17 cellular contexts compared by ENCODE assay signal in genomic region chr15:76282451-76282850, GRCh38. TPM values are rescaled to one million over a fixed set of nuclear protein-coding genes. Genes with fewer than 3 reads are reported as not detected.
DNase-seq lines count a peak whose midpoint lies in the region; ATAC-seq and TF ChIP-seq lines count a peak whose summit lies in the region.
"Had no signal": no experiment of that assay in that cellular context is flagged by ENCODE, and none has a peak within 500 bp of the region (broad histone marks: within the 10 kb centered on the region; RNA-seq: fewer than 3 reads in every experiment).

No MANE protein-coding gene starts in this region.

- H3K36me3 Mint-ChIP-seq in natural killer cell (no peaks in the 10 kb centered on the region), endothelial cell (ENCODE audit: low read depth, unreplicated experiment) (peaks cover 29% of the 10 kb centered on the region)
- peaks cover 27% of the 10 kb centered on the region for H3K36me3 Mint-ChIP-seq in natural killer cell treated with Interleukin-12 subunit alpha and Interleukin-12 subunit beta and Interleukin-15 and Interleukin-18, amount 100 ng/mL, for 72 hours
- H3K36me3 Mint-ChIP-seq in central memory CD8-positive, alpha-beta T cell (ENCODE audit: insufficient read depth) = peaks cover 12% of the 10 kb centered on the region

- intact Hi-C loops in natural killer cell (cut with micrococcal nuclease) = loop anchor here (10.0 kb wide), 1 partner anchor 48 kb away; no protein-coding TSS in a partner anchor

- H3K4me3 Mint-ChIP-seq in natural killer cell = peak overlapping the region; percentile 45
- H3K4me3 Mint-ChIP-seq in natural killer cell treated with Interleukin-12 subunit alpha and Interleukin-12 subunit beta and Interleukin-15 and Interleukin-18, amount 100 ng/mL, for 72 hours = no peak overlapping the region
- H3K4me3 Mint-ChIP-seq in central memory CD8-positive, alpha-beta T cell = peak overlapping the region; percentile 25
- H3K4me3 Mint-ChIP-seq in endothelial cell (ENCODE audit: unreplicated experiment) = no peak overlapping the region
- H3K4me3 Mint-ChIP-seq: CD4-positive, CD25-positive, alpha-beta regulatory T cell; GM23338 had no signal

- ATAC-seq in natural killer cell = peak in 2 of 3 donors; percentile 52 to 54
- ATAC-seq in natural killer cell treated with Interleukin-12 subunit alpha and Interleukin-12 subunit beta and Interleukin-15 and Interleukin-18, amount 100 ng/mL, for 72 hours = no peak
- ATAC-seq in central memory CD8-positive, alpha-beta T cell (replicated peaks; ENCODE audit: extremely low read depth, poor library complexity, severe bottlenecking) = no peak
- ATAC-seq: GM23338 had no signal

- peaks cover 33 to 44% of the 10 kb centered on the region in 2 donors for H3K4me1 Mint-ChIP-seq in natural killer cell
- peaks cover 34 to 39% of the 10 kb centered on the region in 2 donors for H3K4me1 Mint-ChIP-seq in natural killer cell treated with Interleukin-12 subunit alpha and Interleukin-12 subunit beta and Interleukin-15 and Interleukin-18, amount 100 ng/mL, for 72 hours (ENCODE audit: low read depth in 2 of 2)
- peaks cover 34% of the 10 kb centered on the region for H3K4me1 Mint-ChIP-seq in central memory CD8-positive, alpha-beta T cell
- H3K4me1 Mint-ChIP-seq in endothelial cell (ENCODE audit: unreplicated experiment) = no peaks in the 10 kb centered on the region
- H3K4me1 Mint-ChIP-seq: GM23338 had no signal

- no peak for DNase-seq in natural killer cell
- no peak for DNase-seq in natural killer cell treated with Interleukin-12 subunit alpha and Interleukin-12 subunit beta and Interleukin-15 and Interleukin-18, amount 100 ng/mL, for 72 hours (ENCODE audit: low spot score)
- DNase-seq in Kasumi-1 (lab: John Stamatoyannopoulos, UW) = peak; percentile 44 to 47
- no peak for DNase-seq in central memory CD8-positive, alpha-beta T cell (ENCODE audit: low spot score in 2 of 2)
- DNase-seq in GM10266 (ENCODE audit: extremely low spot score) = no peak
- no peak for DNase-seq in NCI-H2029 treated with DMSO at 0.1 percent for 48 hours (lab: John Stamatoyannopoulos, UW)
- no peak for DNase-seq in endothelial cell (ENCODE audit: low spot score)
- DNase-seq: 8988T; BE2C; C1 segment of cervical spinal cord; Calu3; CD4-positive, CD25-positive, alpha-beta regulatory T cell; DMS79 treated with DMSO at 0.1 percent for 48 hours; HCEC 1CT; IMR-90; KBM-7 had no signal

- H3K27ac Mint-ChIP-seq in natural killer cell (peak overlapping the region; percentile 68 to 88), endothelial cell (ENCODE audit: unreplicated experiment) (no peak overlapping the region)
- no peak overlapping the region for H3K27ac Mint-ChIP-seq in natural killer cell treated with Interleukin-12 subunit alpha and Interleukin-12 subunit beta and Interleukin-15 and Interleukin-18, amount 100 ng/mL, for 72 hours
- H3K27ac Mint-ChIP-seq in central memory CD8-positive, alpha-beta T cell (ENCODE audit: low read depth) = peak overlapping the region; percentile 73
- H3K27ac Mint-ChIP-seq: CD4-positive, CD25-positive, alpha-beta regulatory T cell; GM23338 had no signal

- H3K9me3 Mint-ChIP-seq in natural killer cell (no peaks in the 10 kb centered on the region), endothelial cell (ENCODE audit: unreplicated experiment) (no peaks in the 10 kb centered on the region)
- no peaks in the 10 kb centered on the region for H3K9me3 Mint-ChIP-seq in natural killer cell treated with Interleukin-12 subunit alpha and Interleukin-12 subunit beta and Interleukin-15 and Interleukin-18, amount 100 ng/mL, for 72 hours
- no peaks in the 10 kb centered on the region for H3K9me3 Mint-ChIP-seq in central memory CD8-positive, alpha-beta T cell
- H3K9me3 Mint-ChIP-seq: GM23338 had no signal

- no peak for TF ChIP-seq CTCF in natural killer cell (IDR thresholded peaks at IDR 0.05)
- TF ChIP-seq CTCF in GM10266 (IDR thresholded peaks at IDR 0.05; ENCODE audit: control insufficient read depth, insufficient read depth, low read depth, missing control alignments) = no peak
- TF ChIP-seq CTCF in endothelial cell (IDR thresholded peaks at IDR 0.05; ENCODE audit: unreplicated experiment) = no peak

- H3K27me3 Mint-ChIP-seq in natural killer cell (ENCODE audit: low read depth in 2 of 2) = no peaks in the 10 kb centered on the region
- H3K27me3 Mint-ChIP-seq in natural killer cell treated with Interleukin-12 subunit alpha and Interleukin-12 subunit beta and Interleukin-15 and Interleukin-18, amount 100 ng/mL, for 72 hours = no peaks in the 10 kb centered on the region
- no peaks in the 10 kb centered on the region for H3K27me3 Mint-ChIP-seq in central memory CD8-positive, alpha-beta T cell
- H3K27me3 Mint-ChIP-seq in endothelial cell (ENCODE audit: unreplicated experiment) = no peaks in the 10 kb centered on the region
- H3K27me3 Mint-ChIP-seq: CD4-positive, CD25-positive, alpha-beta regulatory T cell had no signal

RNA-seq across cellular contexts. Expression of gene ETFA, which starts 28.8 kb away (rescaled TPM):
- 10 to 100 TPM; 71.9 to 93.1 (median 79.8) TPM for total RNA-seq in natural killer cell
- total RNA-seq in natural killer cell treated with Interleukin-12 subunit alpha and Interleukin-12 subunit beta and Interleukin-15 and Interleukin-18, amount 100 ng/mL, for 72 hours = 100 to 1,000 TPM; 120 to 160 TPM
- 103 TPM for total RNA-seq in endothelial cell (ENCODE audit: unreplicated experiment)

RNA-seq across cellular contexts. Expression of gene ISL2, which starts 54.1 kb away (rescaled TPM):
- not detected for total RNA-seq in natural killer cell
- 1 to 10 TPM in 1 of 2 donors, under 1 TPM in 1; 0.73 to 1.0 TPM for total RNA-seq in natural killer cell treated with Interleukin-12 subunit alpha and Interleukin-12 subunit beta and Interleukin-15 and Interleukin-18, amount 100 ng/mL, for 72 hours
- total RNA-seq in endothelial cell (ENCODE audit: unreplicated experiment) = 1.4 TPM

Comparison
In these comparisons a context has a peak if more than half of its experiments do, and no peak if none do; other contexts are left out.
1. ATAC-seq: peak in natural killer cell (2 of 3); none in natural killer cell treated with Interleukin-12 subunit alpha and Interleukin-12 subunit beta and Interleukin-15 and Interleukin-18, amount 100 ng/mL, for 72 hours (0 of 2) and central memory CD8-positive, alpha-beta T cell (single experiment).
2. H3K27ac Mint-ChIP-seq: peak in natural killer cell (2 of 2) and central memory CD8-positive, alpha-beta T cell (single experiment); none in natural killer cell treated with Interleukin-12 subunit alpha and Interleukin-12 subunit beta and Interleukin-15 and Interleukin-18, amount 100 ng/mL, for 72 hours (0 of 2) and endothelial cell (single experiment).
3. H3K4me3 Mint-ChIP-seq: peak in natural killer cell (single experiment) and central memory CD8-positive, alpha-beta T cell (single experiment); none in natural killer cell treated with Interleukin-12 subunit alpha and Interleukin-12 subunit beta and Interleukin-15 and Interleukin-18, amount 100 ng/mL, for 72 hours (single experiment) and endothelial cell (single experiment).
4. DNase-seq: peak in Kasumi-1 (2 of 2); none in natural killer cell (single experiment), natural killer cell treated with Interleukin-12 subunit alpha and Interleukin-12 subunit beta and Interleukin-15 and Interleukin-18, amount 100 ng/mL, for 72 hours (single experiment), central memory CD8-positive, alpha-beta T cell (0 of 2), GM10266 (single experiment), NCI-H2029 treated with DMSO at 0.1 percent for 48 hours (single experiment) and endothelial cell (single experiment).